8 cellular contexts compared by ENCODE assay signal in genomic region chr21:25385912-25386474, GRCh38.
A peak's percentile ranks its signal among the peaks of the same experiment; 100 is the strongest.
DNase-seq lines count a peak whose midpoint lies in the region; ATAC-seq lines count a peak whose summit lies in the region.

No MANE protein-coding gene starts in this region.

- ATAC-seq in HG03280 (IDR thresholded peaks at IDR 0.05; ENCODE audit: unreplicated experiment): peak; percentile 46

- DNase-seq in EH (ENCODE audit: low read depth) (peak; percentile 65), NCI-H460 (ENCODE audit: extremely low read depth, low read depth) (peak; percentile 45), astrocyte of the hippocampus (ENCODE audit: low read depth, low spot score) (peak; percentile 72), iPS DF 4.7 (ENCODE audit: extremely low read depth, low spot score) (peak; percentile 51), smooth muscle cell of the brain vasculature (ENCODE audit: low read depth, low spot score) (peak; percentile 23), ureter (ENCODE audit: low spot score) (no peak)
- DNase-seq in activated T-cell treated with anti-CD3 and anti-CD28 coated beads, Interleukin-2, amount 50 U/mL, for 1 hour: no peak

Comparison
In these comparisons a context has a peak if more than half of its experiments do, and no peak if none do; other contexts are left out.
1. DNase-seq: peak in EH (single experiment), NCI-H460 (single experiment), astrocyte of the hippocampus (single experiment), iPS DF 4.7 (single experiment) and smooth muscle cell of the brain vasculature (single experiment); none in activated T-cell treated with anti-CD3 and anti-CD28 coated beads, Interleukin-2, amount 50 U/mL, for 1 hour (single experiment) and ureter (single experiment).